1 cellular context compared by ENCODE assay signal in genomic region chr3:37910666-37911400, GRCh38.
TF ChIP-seq lines count a peak whose summit lies in the region.

No MANE protein-coding gene starts in this region.

TF ChIP-seq in WTC11, 78 proteins besides CTCF, POLR2A, EP300 and RAD21 (continued from another document):
- TF ChIP-seq PRDM15 (CRISPR knock-in tag; IDR thresholded peaks at IDR 0.05) (no peak), NFYB (CRISPR knock-in tag; conservative IDR thresholded peaks at IDR 0.05; ENCODE audit: low read depth) (no peak), GTF2I (CRISPR knock-in tag; conservative IDR thresholded peaks at IDR 0.05) (no peak), ARID4B (CRISPR knock-in tag; IDR thresholded peaks at IDR 0.05; ENCODE audit: borderline replicate concordance) (no peak), ATF3 (CRISPR knock-in tag; conservative IDR thresholded peaks at IDR 0.05) (no peak), NFATC4 (CRISPR knock-in tag; IDR thresholded peaks at IDR 0.05) (no peak), ZNF423 (CRISPR knock-in tag; IDR thresholded peaks at IDR 0.05) (no peak), HMGA2 (CRISPR knock-in tag; IDR thresholded peaks at IDR 0.05) (no peak)
TF ChIP-seq in WTC11: peak in this region for 0.
